In genomic region chr15:51737538-51738305, GRCh38 we compare ENCODE assay signal across 8 cellular contexts. TPM values are rescaled to one million over a fixed set of nuclear protein-coding genes. Genes with fewer than 3 reads are reported as not detected.
A peak's percentile ranks its signal among the peaks of the same experiment; 100 is the strongest.
DNase-seq lines count a peak whose midpoint lies in the region; ATAC-seq, FAIRE-seq and TF ChIP-seq lines count a peak whose summit lies in the region.

Gene LYSMD2, minus strand, starts transcription at chr15:51737655. Its CDS starts 33 bp downstream, at chr15:51737622.

- POLR2A ChIA-PET in AG04450 (lab: Yijun Ruan, JAX), result interaction anchor here (0.7 kb wide), 2 partner anchors 243 to 937 kb away, joined by 4 to 6 read pairs; no protein-coding TSS in a partner anchor

- DNase-seq in AG04450 (ENCODE audit: low read depth, low spot score) (no peak), RCC 7860 (ENCODE audit: low spot score) (peak; percentile 12), activated gamma-delta T cell (lab: John Stamatoyannopoulos, UW) (peak; percentile 56), foreskin keratinocyte (no peak), neural progenitor cell (ENCODE audit: low spot score) (peak; percentile 74), testis (peak; percentile 82)

- peak within 1 kb of the TSS; percentile 82 for H2AFZ ChIP-seq in neural progenitor cell (replicated peaks)

- no peaks in the 10 kb centered on the region for H3K36me3 Mint-ChIP-seq in neural progenitor cell

- no peaks in the 10 kb centered on the region for H3K79me2 ChIP-seq in neural progenitor cell (ENCODE audit: low read depth)

- H3K4me3 ChIP-seq in AG04450 (ENCODE audit: low read depth, low read length) (peak within 1 kb of the TSS; percentile 69), neural progenitor cell (peak within 1 kb of the TSS; percentile 63), testis (peak within 1 kb of the TSS; percentile 79 to 80)

- H4K20me1 ChIP-seq in neural progenitor cell (ENCODE audit: low read depth), result peaks cover 14% of the 10 kb centered on the region

- peak within 1 kb of the TSS; percentile 86 for H3K4me3 Mint-ChIP-seq in neural progenitor cell

- ATAC-seq in GM18861 (IDR thresholded peaks at IDR 0.05; ENCODE audit: unreplicated experiment) (peak; percentile 27), HG03175 (IDR thresholded peaks at IDR 0.05; ENCODE audit: unreplicated experiment) (peak; percentile 44), foreskin keratinocyte (peak; percentile 53)

- H3K27ac Mint-ChIP-seq in neural progenitor cell, result no peak within 1 kb of the TSS

- H3K9me3 Mint-ChIP-seq in neural progenitor cell, result no peaks in the 10 kb centered on the region

- TF ChIP-seq POLR2A in testis (IDR thresholded peaks at IDR 0.05), result no peak

- H3K9me3 ChIP-seq in AG04450 (ENCODE audit: control insufficient read depth, insufficient read depth, low read length), result no peaks in the 10 kb centered on the region
- H3K9me3 ChIP-seq in neural progenitor cell (ENCODE audit: low read depth), result no peaks in the 10 kb centered on the region
- H3K9me3 ChIP-seq in testis, result no peaks in the 10 kb centered on the region

- 0 to 2% methylated on average over 9 to 27 of the region's 63 CpGs for WGBS in testis, 2 donors

- FAIRE-seq in RCC 7860 (lab: Jason Lieb, UNC), result no peak

- H3K4me1 ChIP-seq in foreskin keratinocyte (peaks cover 21% of the 10 kb centered on the region), neural progenitor cell (peaks cover 5% of the 10 kb centered on the region), testis (peaks cover 9% of the 10 kb centered on the region)

- peaks cover 40% of the 10 kb centered on the region for H3K4me1 Mint-ChIP-seq in neural progenitor cell

- peaks cover 18% of the 10 kb centered on the region for H3F3A ChIP-seq in neural progenitor cell (ENCODE audit: low read depth)

- H3K4me2 ChIP-seq in neural progenitor cell, result peak within 1 kb of the TSS; percentile 97

- peaks cover 15% of the 10 kb centered on the region for H3K27me3 Mint-ChIP-seq in neural progenitor cell (ENCODE audit: insufficient read depth, low read depth)

- H3K27ac ChIP-seq in AG04450 (ENCODE audit: low read depth, low read length) (no peak within 1 kb of the TSS), foreskin keratinocyte (no peak within 1 kb of the TSS), neural progenitor cell (no peak within 1 kb of the TSS), testis (peak within 1 kb of the TSS; percentile 73 to 82)

- H3K36me3 ChIP-seq in neural progenitor cell, result no peaks in the 10 kb centered on the region
- H3K36me3 ChIP-seq in testis (ENCODE audit: low read depth, missing control alignments), result no peaks in the 10 kb centered on the region

- no peak within 1 kb of the TSS for H3K9ac ChIP-seq in neural progenitor cell

- H3K27me3 ChIP-seq in AG04450 (ENCODE audit: control insufficient read depth, insufficient read depth, low read length) (peaks cover under 1% of the 10 kb centered on the region), foreskin keratinocyte (no peaks in the 10 kb centered on the region), neural progenitor cell (peaks cover 64% of the 10 kb centered on the region), testis (no peaks in the 10 kb centered on the region)

- CTCF ChIA-PET in AG04450 (lab: Charles Lee), result interaction anchor here (0.7 to 2.8 kb wide), 3 partner anchors 39 to 87 kb away, joined by 3 to 16 read pairs (median 5); no protein-coding TSS in a partner anchor

- intact Hi-C loops in testis (cut with DNase I; ENCODE audit: low total_unique reads), result no loop called here

- no peak for TF ChIP-seq CTCF in AG04450 (IDR thresholded peaks at IDR 0.05; ENCODE audit: low read depth, low read length)
- no peak for TF ChIP-seq CTCF in foreskin keratinocyte (conservative IDR thresholded peaks at IDR 0.05)
- TF ChIP-seq CTCF in neural progenitor cell (IDR thresholded peaks at IDR 0.05), result no peak
- no peak for TF ChIP-seq CTCF in testis (IDR thresholded peaks at IDR 0.05)

RNA-seq across cellular contexts. Expression of gene LYSMD2, which starts in this region (rescaled TPM):
- polyA plus RNA-seq in AG04450 (2011; rRNA removed) (6.5 and 10.2 TPM in 2 replicates), foreskin keratinocyte (5.9 and 8.8 TPM in 2 replicates), testis (ENCODE audit: insufficient read depth, low read depth, low replicate concordance) (21.1 TPM)
- 0.78 and 1.8 TPM in 2 replicates for polyA minus RNA-seq in AG04450 (2011; rRNA and poly(A)+ RNA removed)
- total RNA-seq in foreskin keratinocyte (6.8 and 7.5 TPM in 2 replicates), neural progenitor cell (ENCODE audit: low replicate concordance) (0.15 TPM in 1 of 2 replicates, not detected in the other), testis (10 to 100 TPM; 18.7 to 19.9 TPM)

Comparison
In these comparisons a context has a peak if more than half of its experiments do, and no peak if none do; other contexts are left out.
1. Peak in DNase-seq, H3K4me3 ChIP-seq and H3K4me2 ChIP-seq in neural progenitor cell; RNA of the gene not detected or under 1 TPM.
2. DNase-seq: peak in RCC 7860 (single experiment), activated gamma-delta T cell (single experiment) and testis (single experiment); none in AG04450 (single experiment) and foreskin keratinocyte (0 of 2).
3. H3K27ac ChIP-seq: peak in testis (2 of 2); none in AG04450 (single experiment), foreskin keratinocyte (single experiment) and neural progenitor cell (single experiment).
4. Peak in every context shown above with its lines, with median percentiles within 50 percentile points of each other: H3K4me3 ChIP-seq and ATAC-seq.